Comparison of ENCODE assay signal across 8 cellular contexts in the genomic region with DNA sequence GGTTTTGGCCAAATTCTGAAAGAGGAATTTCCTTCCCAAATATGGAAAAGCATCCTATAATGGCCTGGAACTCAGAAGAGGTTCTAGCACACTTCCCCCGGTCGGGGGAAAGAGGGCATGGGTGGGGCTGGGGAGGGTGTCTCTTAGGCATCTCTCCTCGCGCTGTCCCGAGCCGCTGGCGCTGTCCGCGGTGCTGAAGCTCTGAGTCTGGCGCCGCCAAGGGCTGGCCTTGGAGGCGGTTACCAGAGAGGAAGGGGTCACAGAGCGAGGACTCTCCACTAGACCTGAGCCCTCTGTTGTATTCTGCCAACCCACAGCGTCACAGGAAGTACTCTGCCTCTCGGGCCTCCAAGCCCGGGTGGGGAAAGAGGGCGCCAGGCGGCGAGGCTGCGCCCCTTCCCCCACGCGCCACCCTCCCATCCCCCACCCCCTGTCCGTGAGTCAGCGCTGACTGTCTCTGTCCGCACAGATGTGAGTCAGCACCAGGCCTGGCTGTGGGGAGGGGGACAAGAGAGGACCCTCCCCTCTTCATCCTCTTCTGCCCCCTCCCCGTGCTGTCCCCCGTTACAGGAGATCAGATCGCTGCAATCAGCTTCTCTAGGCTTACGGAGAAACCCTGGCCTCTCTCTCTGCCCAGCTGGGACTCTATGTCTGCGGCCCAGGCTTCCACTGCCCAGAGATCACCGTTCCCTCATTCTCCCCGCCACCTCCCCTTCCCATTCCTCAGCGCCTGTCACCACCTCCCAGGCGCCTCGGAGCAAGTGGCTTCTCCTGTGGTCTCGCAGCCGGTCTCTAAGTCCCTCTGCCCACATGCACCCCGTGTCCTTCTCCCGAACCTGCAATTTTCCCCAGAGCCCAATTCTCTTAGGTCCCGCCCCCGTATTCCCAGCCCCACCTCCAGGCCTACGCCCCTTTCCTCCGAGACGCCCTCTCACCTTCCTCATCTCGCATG. TPM values are rescaled to one million over a fixed set of nuclear protein-coding genes. Genes with fewer than 3 reads are reported as not detected.
A peak's percentile ranks its signal among the peaks of the same experiment; 100 is the strongest.
DNase-seq lines count a peak whose midpoint lies in the region; ATAC-seq and TF ChIP-seq lines count a peak whose summit lies in the region.

No MANE protein-coding gene starts in this region.

- H3K4me3 ChIP-seq in GM12865 (ENCODE audit: low read depth, low read length) (no peak overlapping the region), NB4 (ENCODE audit: low read depth, low read length) (no peak overlapping the region)

- ATAC-seq in activated CD4-positive, CD25-positive, alpha-beta regulatory T cell treated with anti-CD3 and anti-CD28 coated beads, Interleukin-2, amount 50 U/mL, for 24 hours, result peak; percentile 46 to 72
- ATAC-seq in left lobe of liver (peak; percentile 87), GM21390 (IDR thresholded peaks at IDR 0.05; ENCODE audit: unreplicated experiment) (no peak)

- peak; percentile 46 for DNase-seq in GM12865 (ENCODE audit: low read depth)
- peak; percentile 83 for DNase-seq in NB4 (ENCODE audit: low read depth)
- DNase-seq in cerebellar cortex (ENCODE audit: low spot score), result peak; percentile 76
- no peak for DNase-seq in left lobe of liver (ENCODE audit: low spot score)
- DNase-seq in stimulated activated CD4-positive, alpha-beta T cell treated with anti-CD3 and anti-CD28 coated beads, TNF-alpha, amount 100 ng/mL, for 48 hours (ENCODE audit: low read depth in 3 of 3), result peak; percentile 32 to 69 (median 37)
- DNase-seq in SKM-1 treated with dmso at 0.1 percent for 144 hours (lab: John Stamatoyannopoulos, UW; ENCODE audit: unreplicated experiment), result no peak

- TF ChIP-seq CTCF in GM12865 (IDR thresholded peaks at IDR 0.05; ENCODE audit: insufficient read depth, low read depth, low read length, missing control alignments) (no peak), NB4 (IDR thresholded peaks at IDR 0.05; ENCODE audit: low read depth, low read length) (peak; percentile 3)

- no peak for TF ChIP-seq POLR2A in NB4 (IDR thresholded peaks at IDR 0.05; ENCODE audit: extremely low read depth, insufficient read length)

RNA-seq across cellular contexts. Expression of a gene that starts 0.8 kb away (rescaled TPM):
- not detected for total RNA-seq in left lobe of liver

RNA-seq across cellular contexts. Expression of a gene that starts 24.1 kb away (rescaled TPM):
- total RNA-seq in left lobe of liver, result not detected

RNA-seq across cellular contexts. Expression of a gene that starts 29.3 kb away (rescaled TPM):
- 40.9 TPM for total RNA-seq in left lobe of liver

RNA-seq across cellular contexts. Expression of a gene that starts 54.7 kb away (rescaled TPM):
- 29.0 TPM for total RNA-seq in left lobe of liver

RNA-seq across cellular contexts. Expression of a gene that starts 55.4 kb away (rescaled TPM):
- total RNA-seq in left lobe of liver, result not detected

Comparison
In these comparisons a context has a peak if more than half of its experiments do, and no peak if none do; other contexts are left out.
1. DNase-seq: peak in GM12865 (single experiment), NB4 (single experiment), cerebellar cortex (single experiment) and stimulated activated CD4-positive, alpha-beta T cell treated with anti-CD3 and anti-CD28 coated beads, TNF-alpha, amount 100 ng/mL, for 48 hours (3 of 3); none in left lobe of liver (single experiment) and SKM-1 treated with dmso at 0.1 percent for 144 hours (single experiment).